Comparison of ENCODE assay signal across 1 cellular context in genomic region chr20:22106308-22106938, GRCh38.
TF ChIP-seq lines count a peak whose summit lies in the region.

No MANE protein-coding gene starts in this region.

TF ChIP-seq in A549, 52 proteins besides CTCF, POLR2A, EP300 and RAD21 (continued from another document):
- TF ChIP-seq, protein P1, sequence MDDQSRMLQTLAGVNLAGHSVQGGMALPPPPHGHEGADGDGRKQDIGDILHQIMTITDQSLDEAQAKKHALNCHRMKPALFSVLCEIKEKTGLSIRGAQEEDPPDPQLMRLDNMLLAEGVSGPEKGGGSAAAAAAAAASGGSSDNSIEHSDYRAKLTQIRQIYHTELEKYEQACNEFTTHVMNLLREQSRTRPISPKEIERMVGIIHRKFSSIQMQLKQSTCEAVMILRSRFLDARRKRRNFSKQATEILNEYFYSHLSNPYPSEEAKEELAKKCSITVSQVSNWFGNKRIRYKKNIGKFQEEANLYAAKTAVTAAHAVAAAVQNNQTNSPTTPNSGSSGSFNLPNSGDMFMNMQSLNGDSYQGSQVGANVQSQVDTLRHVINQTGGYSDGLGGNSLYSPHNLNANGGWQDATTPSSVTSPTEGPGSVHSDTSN (IDR thresholded peaks at IDR 0.05) = no peak
